22 cellular contexts compared by ENCODE assay signal in genomic region chr16:50534556-50534955, GRCh38.
"Had no signal": no experiment of that assay in that cellular context is flagged by ENCODE, and none has a peak within 500 bp of the region (broad histone marks: within the 10 kb centered on the region; RNA-seq: fewer than 3 reads in every experiment).

No MANE protein-coding gene starts in this region.

- H3K27ac ChIP-seq: dorsolateral prefrontal cortex, epithelial cell of prostate, esophagus squamous epithelium, gastroesophageal sphincter, left ventricle myocardium inferior, lower lobe of right lung, neural progenitor cell, pancreas, prostate gland, sigmoid colon, skin epidermis had no signal

- H3K27ac Mint-ChIP-seq: memory B cell, mesothelial cell of epicardium, natural killer cell, neural progenitor cell had no signal

- H3K4me3 ChIP-seq: dorsolateral prefrontal cortex, esophagus squamous epithelium, gastroesophageal sphincter, left ventricle myocardium inferior, lower lobe of right lung, neural progenitor cell, pancreas, prostate gland, sigmoid colon, skin epidermis had no signal

- DNase-seq: cortex of kidney; dorsolateral prefrontal cortex; effector memory CD4-positive, alpha-beta T cell; esophagus squamous epithelium; foreskin fibroblast; glutamatergic neuron; left ventricle myocardium inferior; lower lobe of right lung; natural killer cell; nucleus accumbens; sigmoid colon; stimulated activated CD4-positive, alpha-beta T cell treated with anti-CD3 and anti-CD28 coated beads, Interleukin-12 subunit alpha, Interleukin-12 subunit beta, amount 100 ng/mL, for 4 hours; stimulated activated naive CD4-positive, alpha-beta T cell treated with Interleukin-2 at 50 U/mL for 16 hours; trophoblast cell had no signal

- H3K4me3 Mint-ChIP-seq: memory B cell, mesothelial cell of epicardium, natural killer cell, neural progenitor cell had no signal

- H3K4me1 Mint-ChIP-seq: memory B cell, natural killer cell had no signal

- H3K36me3 Mint-ChIP-seq: memory B cell, natural killer cell, neural progenitor cell had no signal

- H3K9me3 Mint-ChIP-seq: natural killer cell had no signal

- ATAC-seq: gastroesophageal sphincter, lower lobe of right lung, natural killer cell, pancreas had no signal
